15 cellular contexts compared by ENCODE assay signal in the genomic region with DNA sequence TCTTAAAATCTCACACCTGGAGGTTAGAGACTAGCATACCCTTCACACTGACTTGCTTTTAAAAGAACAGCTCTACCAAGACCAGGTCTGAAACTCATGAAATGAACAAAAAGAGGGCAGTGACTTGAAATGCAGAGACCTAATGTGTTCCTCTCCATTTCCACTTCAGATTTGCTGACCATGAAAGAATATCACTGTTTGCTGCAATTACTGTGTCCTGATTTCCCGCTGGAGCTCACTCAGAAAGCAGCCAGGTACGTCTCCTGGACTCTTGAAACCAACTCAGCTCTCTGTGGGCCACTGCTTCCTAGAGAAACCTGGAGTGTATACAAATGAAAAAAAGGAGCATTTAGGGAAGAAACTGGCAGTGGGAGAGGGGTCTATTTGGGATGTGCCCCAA. TPM values are rescaled to one million over a fixed set of nuclear protein-coding genes. Genes with fewer than 3 reads are reported as not detected.
A peak's percentile ranks its signal among the peaks of the same experiment; 100 is the strongest.
DNase-seq lines count a peak whose midpoint lies in the region; ATAC-seq and TF ChIP-seq lines count a peak whose summit lies in the region.
"Had no signal": no experiment of that assay in that cellular context is flagged by ENCODE, and none has a peak within 500 bp of the region (broad histone marks: within the 10 kb centered on the region; RNA-seq: fewer than 3 reads in every experiment).

No MANE protein-coding gene starts in this region.

- in situ Hi-C loops in G401 (cut with HindIII; ENCODE audit: low sequenced_read_pairs) = no loop called here

- no peak for ATAC-seq in left colon
- ATAC-seq in effector memory CD8-positive, alpha-beta T cell (replicated peaks) = no peak
- no peak for ATAC-seq in HG03097 (IDR thresholded peaks at IDR 0.05; ENCODE audit: low FRiP score, unreplicated experiment)
- ATAC-seq: HepG2 had no signal

- H3K36me3 Mint-ChIP-seq in effector memory CD8-positive, alpha-beta T cell (ENCODE audit: insufficient read depth) = no peaks in the 10 kb centered on the region

- TF ChIP-seq CTCF in thyroid gland (IDR thresholded peaks at IDR 0.05) = no peak

- DNase-seq in G401 (ENCODE audit: low spot score) (peak; percentile 61), cerebellar cortex (ENCODE audit: low spot score) (peak; percentile 58), thyroid gland (peak; percentile 49 to 64), left colon (no peak)
- DNase-seq in effector memory CD8-positive, alpha-beta T cell = no peak
- DNase-seq: Calu3; CD4-positive, CD25-positive, alpha-beta regulatory T cell; DMS 273 treated with DMSO at 0.1 percent for 48 hours; EL; GDM1; GOT3; H9 had no signal

- no peaks in the 10 kb centered on the region for H3K9me3 ChIP-seq in BLaER1 treated with 17β-estradiol and CSF1 and Interleukin-3, amounts not matched to agents 10 nM and 100 nM (replicated peaks in 1 of 11)
- no peaks in the 10 kb centered on the region for H3K9me3 ChIP-seq in thyroid gland

- no peak overlapping the region for H3K9ac ChIP-seq in BLaER1 treated with 17β-estradiol and CSF1 and Interleukin-3, amounts not matched to agents 10 nM and 100 nM

- peaks cover 0 to 12% (median 4%) of the 10 kb centered on the region in 11 experiments; a peak in 8 of 22 replicates for H4K20me1 ChIP-seq in BLaER1 treated with 17β-estradiol and CSF1 and Interleukin-3, amounts not matched to agents 10 nM and 100 nM

- H3K4me1 ChIP-seq in BLaER1 treated with 17β-estradiol and CSF1 and Interleukin-3, amounts not matched to agents 10 nM and 100 nM = peaks cover 9 to 33% (median 28%) of the 10 kb centered on the region in 10 experiments; a peak in 18 of 20 replicates
- H3K4me1 ChIP-seq in thyroid gland = peaks cover 7 to 17% of the 10 kb centered on the region in 2 donors

- H3K4me1 Mint-ChIP-seq in effector memory CD8-positive, alpha-beta T cell (ENCODE audit: low read depth in 2 of 2) = no peaks in the 10 kb centered on the region
- H3K4me1 Mint-ChIP-seq: CD4-positive, CD25-positive, alpha-beta regulatory T cell had no signal

- WGBS in thyroid gland, 2 donors = 35 to 37% methylated on average over 2 of the region's 2 CpGs

- H3K4me3 ChIP-seq in BLaER1 treated with 17β-estradiol and CSF1 and Interleukin-3, amounts not matched to agents 10 nM and 100 nM = no peak overlapping the region
- H3K4me3 ChIP-seq in thyroid gland (replicated peaks in 1 of 3) = no peak overlapping the region

- peak overlapping the region in 7 of 11 experiments; percentile 19 to 60 (median 46); a peak in 11 of 22 replicates for H3K4me2 ChIP-seq in BLaER1 treated with 17β-estradiol and CSF1 and Interleukin-3, amounts not matched to agents 10 nM and 100 nM

- peaks cover 0 to 12% (median 6%) of the 10 kb centered on the region in 11 experiments; a peak in 8 of 22 replicates for H3K36me3 ChIP-seq in BLaER1 treated with 17β-estradiol and CSF1 and Interleukin-3, amounts not matched to agents 10 nM and 100 nM
- H3K36me3 ChIP-seq in thyroid gland = no peaks in the 10 kb centered on the region

- no peaks in the 10 kb centered on the region for H3K9me3 Mint-ChIP-seq in effector memory CD8-positive, alpha-beta T cell
- H3K9me3 Mint-ChIP-seq: CD4-positive, CD25-positive, alpha-beta regulatory T cell; H9 had no signal

- intact Hi-C loops in thyroid gland (cut with DNase I) = no loop called here
- intact Hi-C loops in left colon (cut with DNase I, micrococcal nuclease) = no loop called here

- TF ChIP-seq POLR2A in thyroid gland (IDR thresholded peaks at IDR 0.05) = no peak

- peaks cover 0 to 6% (median 0%) of the 10 kb centered on the region in 11 experiments; a peak in 3 of 22 replicates for H3K27me3 ChIP-seq in BLaER1 treated with 17β-estradiol and CSF1 and Interleukin-3, amounts not matched to agents 10 nM and 100 nM
- H3K27me3 ChIP-seq in thyroid gland = no peaks in the 10 kb centered on the region

- no peaks in the 10 kb centered on the region for H3K27me3 Mint-ChIP-seq in effector memory CD8-positive, alpha-beta T cell
- H3K27me3 Mint-ChIP-seq: CD4-positive, CD25-positive, alpha-beta regulatory T cell had no signal

- H3K27ac ChIP-seq in BLaER1 treated with 17β-estradiol and CSF1 and Interleukin-3, amounts not matched to agents 10 nM and 100 nM = no peak overlapping the region
- H3K27ac ChIP-seq in thyroid gland = peak overlapping the region in 1 of 3 donors; percentile 33

- H3K4me3 Mint-ChIP-seq in effector memory CD8-positive, alpha-beta T cell = no peak overlapping the region
- H3K4me3 Mint-ChIP-seq: H9 had no signal

- no peak overlapping the region for H3K27ac Mint-ChIP-seq in effector memory CD8-positive, alpha-beta T cell
- H3K27ac Mint-ChIP-seq: CD4-positive, CD25-positive, alpha-beta regulatory T cell had no signal

RNA-seq across cellular contexts. Expression of gene ARFGAP2, which starts 39.2 kb away (rescaled TPM):
- total RNA-seq in G401 (2014; rRNA removed; shearing (Covaris generic)) = 119 and 166 TPM in 2 replicates
- 100 to 1,000 TPM; 145 to 194 (median 160) TPM for total RNA-seq in thyroid gland
- 10 to 100 TPM; 81.5 to 85.4 TPM for total RNA-seq in left colon

RNA-seq across cellular contexts. Expression of gene PACSIN3, which starts 48.8 kb away (rescaled TPM):
- total RNA-seq in G401 (2014; rRNA removed; shearing (Covaris generic)) = 83.4 and 88.1 TPM in 2 replicates
- 10 to 100 TPM; 43.6 to 71.6 (median 54.2) TPM for total RNA-seq in thyroid gland
- 1 to 10 TPM; 2.2 to 7.1 TPM for total RNA-seq in left colon
- total RNA-seq: CD4-positive, CD25-positive, alpha-beta regulatory T cell had no signal

Comparison
In these comparisons a context has a peak if more than half of its experiments do, and no peak if none do; other contexts are left out.
1. DNase-seq: peak in G401 (single experiment), cerebellar cortex (single experiment) and thyroid gland (2 of 2); none in left colon (0 of 2) and effector memory CD8-positive, alpha-beta T cell (0 of 3).
2. RNA of gene PACSIN3, which starts 48.8 kb away (total RNA-seq): 83.4 to 88.1 TPM in G401 and 43.6 to 71.6 TPM in thyroid gland; 2.2 to 7.1 TPM in left colon; every median in the first group is over 4 times any median in the second.